Comparison of ENCODE assay signal across 9 cellular contexts in the genomic region with DNA sequence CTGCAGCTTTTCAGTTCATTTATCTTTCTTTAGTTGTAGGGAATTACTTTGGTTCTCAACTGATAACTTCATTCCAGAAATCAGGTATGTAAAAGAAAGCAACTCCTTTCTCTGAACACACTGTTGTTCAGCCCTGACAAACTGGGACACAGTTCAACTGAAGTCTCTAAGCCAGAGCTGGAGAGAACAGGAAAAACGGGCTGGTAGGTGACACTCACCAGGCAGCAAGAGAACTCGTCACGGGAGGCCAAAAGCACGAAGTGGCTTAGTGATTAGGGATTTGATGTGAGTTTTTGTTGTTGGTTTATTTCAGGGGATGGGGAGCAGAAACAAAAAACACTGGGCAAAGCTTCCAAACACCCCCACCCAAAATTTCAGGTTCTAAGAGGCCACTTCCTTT. TPM values are rescaled to one million over a fixed set of nuclear protein-coding genes. Genes with fewer than 3 reads are reported as not detected.
DNase-seq lines count a peak whose midpoint lies in the region; ATAC-seq and TF ChIP-seq lines count a peak whose summit lies in the region.
"Had no signal": no experiment of that assay in that cellular context is flagged by ENCODE, and none has a peak within 500 bp of the region (broad histone marks: within the 10 kb centered on the region; RNA-seq: fewer than 3 reads in every experiment).

No MANE protein-coding gene starts in this region.

- DNase-seq in activated T-cell treated with anti-CD3 and anti-CD28 coated beads, Interleukin-2, amount 50 U/mL, for 24 hours: no peak
- DNase-seq in activated T-cell treated with anti-CD3 and anti-CD28 coated beads, Interleukin-2, amount 50 U/mL, for 48 hours: no peak
- DNase-seq in mesendoderm (no peak), thyroid gland (peak; percentile 77 to 80), NCI-H2196 (lab: John Stamatoyannopoulos, UW; ENCODE audit: unreplicated experiment) (no peak)
- DNase-seq: NCI-H1694 had no signal

- H3K36me3 Mint-ChIP-seq in activated T-cell treated with anti-CD3 and anti-CD28 coated beads, Interleukin-2, amount 50 U/mL, for 24 hours (ENCODE audit: low read depth): peaks cover 99% of the 10 kb centered on the region

- H3K79me2 ChIP-seq in mesendoderm (ENCODE audit: control insufficient read depth, insufficient read depth, low read length): peaks cover 61% of the 10 kb centered on the region

- no peak overlapping the region for H3K23ac ChIP-seq in mesendoderm (ENCODE audit: low read length)

- H3K4ac ChIP-seq in mesendoderm (ENCODE audit: low read depth, low read length): no peak overlapping the region

- intact Hi-C loops in thyroid gland (cut with DNase I): no loop called here

- WGBS in mesendoderm (ENCODE audit: extremely low coverage, insufficient coverage, low lambda C conversion rate): no CpG with 5 or more reads among the region's 4 CpGs
- WGBS in thyroid gland, 2 donors: 10 to 18% methylated on average over 4 of the region's 4 CpGs

- no peak overlapping the region for H3K4me2 ChIP-seq in mesendoderm (ENCODE audit: low read length)

- H3K79me1 ChIP-seq in mesendoderm (ENCODE audit: low read length): peaks cover 33% of the 10 kb centered on the region

- peak overlapping the region; percentile 100 for H3K27ac Mint-ChIP-seq in activated T-cell treated with anti-CD3 and anti-CD28 coated beads, Interleukin-2, amount 50 U/mL, for 24 hours

- H3K9me3 ChIP-seq in thyroid gland: no peaks in the 10 kb centered on the region

- ATAC-seq in HG03175 (IDR thresholded peaks at IDR 0.05; ENCODE audit: unreplicated experiment): no peak
- ATAC-seq in GM19395 (IDR thresholded peaks at IDR 0.05; ENCODE audit: unreplicated experiment): no peak

- TF ChIP-seq POLR2A in thyroid gland (IDR thresholded peaks at IDR 0.05): peak in 1 of 2 donors; percentile 14

- H2BK15ac ChIP-seq in mesendoderm (replicated peaks; ENCODE audit: low read depth): no peak overlapping the region

- peak overlapping the region; percentile 35 for H3K9ac ChIP-seq in mesendoderm (ENCODE audit: low read length)

- no peak overlapping the region for H3K18ac ChIP-seq in mesendoderm (ENCODE audit: low read length)

- no peak overlapping the region for H4K5ac ChIP-seq in mesendoderm (ENCODE audit: low read length)

- H2BK5ac ChIP-seq in mesendoderm (ENCODE audit: low read length): no peak overlapping the region

- no peak overlapping the region for H2BK120ac ChIP-seq in mesendoderm (ENCODE audit: low read depth, low read length)

- H3K27ac ChIP-seq in angular gyrus (ENCODE audit: low read depth, low read length): peak overlapping the region; percentile 96
- H3K27ac ChIP-seq in mesendoderm (ENCODE audit: low read depth, low read length): peak overlapping the region; percentile 65
- H3K27ac ChIP-seq in thyroid gland: peak overlapping the region; percentile 98 to 99 (median 98)

- H3K36me3 ChIP-seq in mesendoderm (ENCODE audit: control insufficient read depth, insufficient read depth, low read length): peaks cover 8% of the 10 kb centered on the region
- peaks cover 13 to 23% of the 10 kb centered on the region in 2 donors for H3K36me3 ChIP-seq in thyroid gland

- peaks cover 28% of the 10 kb centered on the region for H3K4me1 ChIP-seq in mesendoderm (ENCODE audit: control insufficient read depth, low read depth, low read length)
- peaks cover 85 to 97% of the 10 kb centered on the region in 2 donors for H3K4me1 ChIP-seq in thyroid gland

- no peak overlapping the region for H4K8ac ChIP-seq in mesendoderm (ENCODE audit: low read depth, low read length)

- H3K4me1 Mint-ChIP-seq in activated T-cell treated with anti-CD3 and anti-CD28 coated beads, Interleukin-2, amount 50 U/mL, for 24 hours (ENCODE audit: low read depth): peaks cover 99% of the 10 kb centered on the region

- peak overlapping the region; percentile 46 for H3K56ac ChIP-seq in mesendoderm (ENCODE audit: low read length)

- no peak overlapping the region for H2AK5ac ChIP-seq in mesendoderm (ENCODE audit: low read length)

- H3K4me3 ChIP-seq in mesendoderm (ENCODE audit: low read length) (no peak overlapping the region), thyroid gland (replicated peaks in 1 of 3) (no peak overlapping the region)

- H3K9me3 Mint-ChIP-seq in activated T-cell treated with anti-CD3 and anti-CD28 coated beads, Interleukin-2, amount 50 U/mL, for 24 hours: no peaks in the 10 kb centered on the region

- H3K27me3 ChIP-seq in mesendoderm (ENCODE audit: insufficient read depth, low read length, poor library complexity): no peaks in the 10 kb centered on the region
- no peaks in the 10 kb centered on the region for H3K27me3 ChIP-seq in thyroid gland

- H3K4me3 Mint-ChIP-seq in activated T-cell treated with anti-CD3 and anti-CD28 coated beads, Interleukin-2, amount 50 U/mL, for 24 hours: peak overlapping the region; percentile 83

- no peaks in the 10 kb centered on the region for H3K27me3 Mint-ChIP-seq in activated T-cell treated with anti-CD3 and anti-CD28 coated beads, Interleukin-2, amount 50 U/mL, for 24 hours

- no peak for TF ChIP-seq CTCF in thyroid gland (IDR thresholded peaks at IDR 0.05)

RNA-seq across cellular contexts. Expression of a gene that starts 54.1 kb away (rescaled TPM):
- polyA plus RNA-seq in mesendoderm (2013, experiment 1 of 2): 110 TPM
- polyA plus RNA-seq in mesendoderm (2013, experiment 2 of 2): 111 TPM
- 100 to 1,000 TPM; 228 to 375 (median 275) TPM for total RNA-seq in thyroid gland

Comparison
In these comparisons a context has a peak if more than half of its experiments do, and no peak if none do; other contexts are left out.
1. DNase-seq: peak in thyroid gland (2 of 2); none in activated T-cell treated with anti-CD3 and anti-CD28 coated beads, Interleukin-2, amount 50 U/mL, for 24 hours (single experiment), activated T-cell treated with anti-CD3 and anti-CD28 coated beads, Interleukin-2, amount 50 U/mL, for 48 hours (0 of 2), mesendoderm (single experiment) and NCI-H2196 (single experiment).
2. Peak in every context shown above with its lines, with median percentiles within 50 percentile points of each other: H3K27ac ChIP-seq.